2 cellular contexts compared by ENCODE assay signal in the genomic region with DNA sequence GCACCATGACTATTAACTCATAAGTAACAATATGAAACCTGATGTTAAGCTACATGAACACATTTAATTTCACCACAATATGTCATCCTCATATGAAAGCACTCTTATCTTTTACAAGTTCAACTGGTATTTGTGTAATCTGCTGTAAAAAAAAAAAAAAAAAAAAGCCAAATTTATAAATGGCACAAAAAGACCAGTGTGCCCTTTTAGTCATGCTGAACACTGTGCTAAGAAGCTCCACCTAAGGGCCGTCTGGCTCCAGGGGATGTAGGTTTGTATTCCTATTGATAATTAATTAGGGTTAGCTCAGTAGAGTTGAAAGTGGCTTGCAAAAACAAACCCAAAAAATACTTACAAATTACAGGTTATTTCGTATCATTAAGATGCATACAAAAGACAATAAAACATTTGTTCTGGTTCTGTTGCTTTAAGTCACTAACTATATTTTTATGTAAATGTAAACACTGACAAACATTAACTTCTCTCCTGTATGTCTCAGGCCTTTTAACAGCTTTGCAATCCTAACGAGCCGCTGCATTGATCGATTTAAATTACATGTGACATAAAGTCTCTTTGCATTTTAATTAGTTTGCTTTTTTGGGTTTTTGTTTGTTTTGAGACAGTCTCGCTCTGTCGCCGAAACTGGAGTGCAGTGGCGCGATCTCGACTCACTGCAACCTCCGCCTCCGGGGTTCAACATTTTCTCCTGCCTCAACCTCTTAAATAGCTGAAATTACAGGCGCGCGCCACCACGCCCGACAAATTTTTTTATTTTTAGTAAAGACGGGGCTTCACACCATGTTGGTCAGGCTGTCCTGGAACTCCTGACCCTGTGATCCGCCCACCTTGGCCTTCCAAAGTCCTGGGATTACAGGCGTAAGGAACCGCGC.
TF ChIP-seq lines count a peak whose summit lies in the region.

No MANE protein-coding gene starts in this region.

TF ChIP-seq in GM12878, 131 proteins besides CTCF, POLR2A, EP300 and RAD21 (continued from another document):
- TF ChIP-seq, protein P1, sequence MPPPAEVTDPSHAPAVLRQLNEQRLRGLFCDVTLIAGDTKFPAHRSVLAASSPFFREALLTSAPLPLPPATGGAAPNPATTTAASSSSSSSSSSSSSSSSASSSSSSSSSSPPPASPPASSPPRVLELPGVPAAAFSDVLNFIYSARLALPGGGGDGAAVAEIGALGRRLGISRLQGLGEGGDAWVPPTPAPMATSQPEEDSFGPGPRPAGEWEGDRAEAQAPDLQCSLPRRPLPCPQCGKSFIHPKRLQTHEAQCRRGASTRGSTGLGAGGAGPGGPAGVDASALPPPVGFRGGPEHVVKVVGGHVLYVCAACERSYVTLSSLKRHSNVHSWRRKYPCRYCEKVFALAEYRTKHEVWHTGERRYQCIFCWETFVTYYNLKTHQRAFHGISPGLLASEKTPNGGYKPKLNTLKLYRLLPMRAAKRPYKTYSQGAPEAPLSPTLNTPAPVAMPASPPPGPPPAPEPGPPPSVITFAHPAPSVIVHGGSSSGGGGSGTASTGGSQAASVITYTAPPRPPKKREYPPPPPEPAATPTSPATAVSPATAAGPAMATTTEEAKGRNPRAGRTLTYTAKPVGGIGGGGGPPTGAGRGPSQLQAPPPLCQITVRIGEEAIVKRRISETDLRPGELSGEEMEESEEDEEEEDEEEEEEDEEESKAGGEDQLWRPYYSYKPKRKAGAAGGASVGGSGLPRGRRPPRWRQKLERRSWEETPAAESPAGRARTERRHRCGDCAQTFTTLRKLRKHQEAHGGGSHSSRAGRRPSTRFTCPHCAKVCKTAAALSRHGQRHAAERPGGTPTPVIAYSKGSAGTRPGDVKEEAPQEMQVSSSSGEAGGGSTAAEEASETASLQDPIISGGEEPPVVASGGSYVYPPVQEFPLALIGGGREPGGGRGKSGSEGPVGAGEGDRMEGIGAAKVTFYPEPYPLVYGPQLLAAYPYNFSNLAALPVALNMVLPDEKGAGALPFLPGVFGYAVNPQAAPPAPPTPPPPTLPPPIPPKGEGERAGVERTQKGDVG (CRISPR knock-in tag; IDR thresholded peaks at IDR 0.05), result peak; percentile 87
- TF ChIP-seq MXI1 (IDR thresholded peaks at IDR 0.05; ENCODE audit: low read depth, low read length) (peak; percentile 46; the same call in 1 of the 2 replicates), POLR2AphosphoS5 (IDR thresholded peaks at IDR 0.05; ENCODE audit: low read length) (no peak), POU2F2 (IDR thresholded peaks at IDR 0.05; ENCODE audit: borderline replicate concordance, low read depth, low read length) (peak; percentile 68; the same call in 2 of the 3 replicates)
TF ChIP-seq in GM12878: peak in this region for 12.

TF ChIP-seq in HepG2, 621 proteins besides CTCF, POLR2A, EP300 and RAD21 (continued from another document):
- no peak for TF ChIP-seq ZNF224 (CRISPR knock-in tag; IDR thresholded peaks at IDR 0.05)
- TF ChIP-seq, protein P2, sequence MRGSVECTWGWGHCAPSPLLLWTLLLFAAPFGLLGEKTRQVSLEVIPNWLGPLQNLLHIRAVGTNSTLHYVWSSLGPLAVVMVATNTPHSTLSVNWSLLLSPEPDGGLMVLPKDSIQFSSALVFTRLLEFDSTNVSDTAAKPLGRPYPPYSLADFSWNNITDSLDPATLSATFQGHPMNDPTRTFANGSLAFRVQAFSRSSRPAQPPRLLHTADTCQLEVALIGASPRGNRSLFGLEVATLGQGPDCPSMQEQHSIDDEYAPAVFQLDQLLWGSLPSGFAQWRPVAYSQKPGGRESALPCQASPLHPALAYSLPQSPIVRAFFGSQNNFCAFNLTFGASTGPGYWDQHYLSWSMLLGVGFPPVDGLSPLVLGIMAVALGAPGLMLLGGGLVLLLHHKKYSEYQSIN (CRISPR knock-in tag; IDR thresholded peaks at IDR 0.05; ENCODE audit: borderline replicate concordance), result no peak
